Comparison of ENCODE assay signal across 15 cellular contexts in genomic region chr1:36625959-36626337, GRCh38.
"Had no signal": no experiment of that assay in that cellular context is flagged by ENCODE, and none has a peak within 500 bp of the region (broad histone marks: within the 10 kb centered on the region; RNA-seq: fewer than 3 reads in every experiment).

No MANE protein-coding gene starts in this region.

- ATAC-seq: effector memory CD8-positive, alpha-beta T cell; left ventricle myocardium superior; right lobe of liver; stimulated activated naive CD8-positive, alpha-beta T cell treated with anti-CD3 and anti-CD28 coated beads, Interleukin-15, amount 100 ng/mL, for 72 hours had no signal

- H3K27ac ChIP-seq: esophagus squamous epithelium, right lobe of liver, suprapubic skin, WERI-Rb-1 had no signal

- H3K36me3 ChIP-seq: esophagus squamous epithelium, right lobe of liver, suprapubic skin, WERI-Rb-1 had no signal

- FAIRE-seq: small intestine had no signal

- H3K4me1 ChIP-seq: esophagus squamous epithelium, suprapubic skin had no signal

- H3K4me3 ChIP-seq: esophagus squamous epithelium, right lobe of liver, suprapubic skin had no signal

- H3K9me3 ChIP-seq: esophagus squamous epithelium, suprapubic skin had no signal

- DNase-seq: activated CD4-positive, alpha-beta T cell treated with anti-CD3 and anti-CD28 coated beads, Interleukin-2, amount 50 U/mL, for 4 hours; activated gamma-delta T cell; dermis blood vessel endothelial cell; effector memory CD8-positive, alpha-beta T cell; esophagus squamous epithelium; immature natural killer cell; left ventricle myocardium superior; right lobe of liver; small intestine; stimulated activated CD4-positive, alpha-beta T cell treated with anti-CD3 and anti-CD28 coated beads, Interleukin-15, amount 100 ng/mL, for 24 hours; stimulated activated CD4-positive, alpha-beta T cell treated with anti-CD3 and anti-CD28 coated beads, Interleukin-4, amount 100 ng/mL, for 1 hour; stimulated activated naive CD8-positive, alpha-beta T cell treated with anti-CD3 and anti-CD28 coated beads, Interleukin-15, amount 100 ng/mL, for 72 hours; trophoblast cell; WERI-Rb-1 had no signal

- H3K27me3 ChIP-seq: right lobe of liver had no signal
